29 cellular contexts compared by ENCODE assay signal in genomic region chr12:63867026-63867425, GRCh38. TPM values are rescaled to one million over a fixed set of nuclear protein-coding genes. Genes with fewer than 3 reads are reported as not detected.
"Had no signal": no experiment of that assay in that cellular context is flagged by ENCODE, and none has a peak within 500 bp of the region (broad histone marks: within the 10 kb centered on the region; RNA-seq: fewer than 3 reads in every experiment).

No MANE protein-coding gene starts in this region.

- H3K9me3 Mint-ChIP-seq: naive thymus-derived CD8-positive, alpha-beta T cell; nephron; neural crest cell; stimulated activated effector memory CD8-positive, alpha-beta T cell treated with anti-CD3 and anti-CD28 coated beads, Interleukin-12 subunit alpha, Interleukin-12 subunit beta, amount 100 ng/mL, for 72 hours; stimulated activated naive CD8-positive, alpha-beta T cell treated with anti-CD3 and anti-CD28 coated beads, Interleukin-15, Interleukin-2, amounts not matched to agents 100 ng/mL and 50 ng/mL, for 24 hours had no signal

- H3K4me3 ChIP-seq: left lung, lower lobe of right lung, pancreas, prostate gland, sigmoid colon, spleen, suprapubic skin, thoracic aorta, tibial artery, upper lobe of right lung had no signal

- H3K36me3 ChIP-seq: left lung, lower lobe of right lung, pancreas, prostate gland, sigmoid colon, spleen, suprapubic skin, thoracic aorta, tibial artery, upper lobe of right lung had no signal

- H3K27ac ChIP-seq: left lung, lower lobe of right lung, pancreas, prostate gland, sigmoid colon, spleen, suprapubic skin, thoracic aorta, tibial artery, upper lobe of right lung had no signal

- H3K27ac Mint-ChIP-seq: naive thymus-derived CD8-positive, alpha-beta T cell; nephron; stimulated activated effector memory CD8-positive, alpha-beta T cell treated with anti-CD3 and anti-CD28 coated beads, Interleukin-12 subunit alpha, Interleukin-12 subunit beta, amount 100 ng/mL, for 72 hours; stimulated activated naive CD8-positive, alpha-beta T cell treated with anti-CD3 and anti-CD28 coated beads, Interleukin-15, Interleukin-2, amounts not matched to agents 100 ng/mL and 50 ng/mL, for 24 hours had no signal

- H3K9me3 ChIP-seq: left lung, lower lobe of right lung, pancreas, prostate gland, sigmoid colon, spleen, suprapubic skin, thoracic aorta, tibial artery, upper lobe of right lung had no signal

- H3K4me1 Mint-ChIP-seq: naive thymus-derived CD8-positive, alpha-beta T cell; stimulated activated effector memory CD8-positive, alpha-beta T cell treated with anti-CD3 and anti-CD28 coated beads, Interleukin-12 subunit alpha, Interleukin-12 subunit beta, amount 100 ng/mL, for 72 hours had no signal

- H3K4me3 Mint-ChIP-seq: naive thymus-derived CD8-positive, alpha-beta T cell; nephron; neural crest cell; stimulated activated effector memory CD8-positive, alpha-beta T cell treated with anti-CD3 and anti-CD28 coated beads, Interleukin-12 subunit alpha, Interleukin-12 subunit beta, amount 100 ng/mL, for 72 hours; stimulated activated naive CD8-positive, alpha-beta T cell treated with anti-CD3 and anti-CD28 coated beads, Interleukin-15, Interleukin-2, amounts not matched to agents 100 ng/mL and 50 ng/mL, for 24 hours had no signal

- H3K27me3 ChIP-seq: left lung, pancreas, sigmoid colon, spleen, suprapubic skin, tibial artery, upper lobe of right lung had no signal

- H3K4me1 ChIP-seq: lower lobe of right lung, prostate gland had no signal

- FAIRE-seq: keratinocyte, pancreas, small intestine, urothelium cell line had no signal

- ATAC-seq: left colon; left lung; lower lobe of right lung; naive thymus-derived CD8-positive, alpha-beta T cell; pancreas; right cardiac atrium; stimulated activated effector memory CD8-positive, alpha-beta T cell treated with anti-CD3 and anti-CD28 coated beads, Interleukin-12 subunit alpha, Interleukin-12 subunit beta, amount 100 ng/mL, for 72 hours; upper lobe of right lung had no signal

- H3K36me3 Mint-ChIP-seq: naive thymus-derived CD8-positive, alpha-beta T cell; stimulated activated effector memory CD8-positive, alpha-beta T cell treated with anti-CD3 and anti-CD28 coated beads, Interleukin-12 subunit alpha, Interleukin-12 subunit beta, amount 100 ng/mL, for 72 hours had no signal

- DNase-seq: kidney glomerular epithelial cell; left colon; left lung; lower lobe of right lung; mammary epithelial cell; mesenchymal stem cell; naive thymus-derived CD8-positive, alpha-beta T cell; nucleus accumbens; pancreas; posterior cingulate gyrus; retina; right cardiac atrium; sigmoid colon; small intestine; spleen; stimulated activated CD4-positive, alpha-beta T cell treated with anti-CD3 and anti-CD28 coated beads, Interleukin-4, amount 100 ng/mL, for 24 hours; stimulated activated naive CD4-positive, alpha-beta T cell; tibial artery; trophoblast cell; upper lobe of right lung had no signal

RNA-seq across cellular contexts. Expression of gene SRGAP1, which starts 22.5 kb away (rescaled TPM):
- total RNA-seq: naive thymus-derived CD8-positive, alpha-beta T cell had no signal
